Comparison of ENCODE assay signal across 20 cellular contexts in genomic region chr11:94849836-94850235, GRCh38.
DNase-seq lines count a peak whose midpoint lies in the region; ATAC-seq and TF ChIP-seq lines count a peak whose summit lies in the region.
"Had no signal": no experiment of that assay in that cellular context is flagged by ENCODE, and none has a peak within 500 bp of the region (broad histone marks: within the 10 kb centered on the region; RNA-seq: fewer than 3 reads in every experiment).

No MANE protein-coding gene starts in this region.

- intact Hi-C loops in left cardiac atrium (cut with DNase I) (no loop called here), cardiac septum (cut with DNase I) (no loop called here), tibial artery (cut with DNase I; ENCODE audit: low total_unique reads) (no loop called here)

- H3K4me3 Mint-ChIP-seq in type B pancreatic cell = no peak overlapping the region
- H3K4me3 Mint-ChIP-seq: CD8-positive, alpha-beta memory T cell; stimulated activated naive CD8-positive, alpha-beta T cell treated with anti-CD3 and anti-CD28 coated beads, Interleukin-15, Interleukin-2, amounts not matched to agents 100 ng/mL and 50 ng/mL, for 24 hours had no signal

- H3K4me1 Mint-ChIP-seq in type B pancreatic cell (ENCODE audit: unreplicated experiment) = no peaks in the 10 kb centered on the region
- H3K4me1 Mint-ChIP-seq: CD8-positive, alpha-beta memory T cell had no signal

- H3K9me3 Mint-ChIP-seq in type B pancreatic cell = no peaks in the 10 kb centered on the region
- H3K9me3 Mint-ChIP-seq: CD8-positive, alpha-beta memory T cell; stimulated activated naive CD8-positive, alpha-beta T cell treated with anti-CD3 and anti-CD28 coated beads, Interleukin-15, Interleukin-2, amounts not matched to agents 100 ng/mL and 50 ng/mL, for 24 hours had no signal

- H3K27ac Mint-ChIP-seq in type B pancreatic cell = peak overlapping the region; percentile 77
- H3K27ac Mint-ChIP-seq: stimulated activated naive CD8-positive, alpha-beta T cell treated with anti-CD3 and anti-CD28 coated beads, Interleukin-15, Interleukin-2, amounts not matched to agents 100 ng/mL and 50 ng/mL, for 24 hours had no signal

- no peaks in the 10 kb centered on the region for H3K27me3 ChIP-seq in tibial artery
- H3K27me3 ChIP-seq: heart left ventricle, MG63, SJSA1 had no signal

- DNase-seq in left cardiac atrium (peak; percentile 40), cardiac septum (ENCODE audit: low spot score) (no peak), fibroblast of the aortic adventitia (ENCODE audit: low read depth) (peak; percentile 77), type B pancreatic cell (ENCODE audit: extremely low spot score, unreplicated experiment) (no peak), DMS114 treated with DMSO at 0.1 percent for 48 hours (lab: John Stamatoyannopoulos, UW; ENCODE audit: unreplicated experiment) (no peak), DMS53 treated with DMSO at 0.1 percent for 48 hours (lab: John Stamatoyannopoulos, UW; ENCODE audit: unreplicated experiment) (no peak), tibial artery (no peak)
- DNase-seq: activated CD4-positive, alpha-beta T cell treated with anti-CD3 and anti-CD28 coated beads for 48 hours; activated CD8-positive, alpha-beta memory T cell treated with anti-CD3 and anti-CD28 coated beads, Interleukin-2, amount 50 U/mL, for 48 hours; activated gamma-delta T cell; CD8-positive, alpha-beta memory T cell; cortex of kidney; MG63; NCI-H1930; NCI-H510A treated with DMSO at 0.1 percent for 48 hours had no signal

- no peak overlapping the region for H3K27ac ChIP-seq in tibial artery
- H3K27ac ChIP-seq: heart left ventricle, SJSA1 had no signal

- H3K9me3 ChIP-seq in tibial artery = no peaks in the 10 kb centered on the region
- H3K9me3 ChIP-seq: heart left ventricle, MG63, SJSA1 had no signal

- TF ChIP-seq CTCF in fibroblast of the aortic adventitia (IDR thresholded peaks at IDR 0.05; ENCODE audit: insufficient read depth, low read length) (no peak), type B pancreatic cell (conservative IDR thresholded peaks at IDR 0.05) (no peak), tibial artery (IDR thresholded peaks at IDR 0.05) (no peak)

- peaks cover 54% of the 10 kb centered on the region for H3K36me3 Mint-ChIP-seq in type B pancreatic cell
- H3K36me3 Mint-ChIP-seq: CD8-positive, alpha-beta memory T cell had no signal

- H3K36me3 ChIP-seq in tibial artery = peaks cover 12 to 39% (median 35%) of the 10 kb centered on the region in 3 donors
- H3K36me3 ChIP-seq: SJSA1 had no signal

- H3K4me1 ChIP-seq in tibial artery = peaks cover 0 to 16% (median 12%) of the 10 kb centered on the region in 4 donors

- H3K4me3 ChIP-seq in fibroblast of the aortic adventitia (ENCODE audit: low read depth, low read length) = no peak overlapping the region
- H3K4me3 ChIP-seq in tibial artery = no peak overlapping the region
- H3K4me3 ChIP-seq: heart left ventricle, MG63, SJSA1 had no signal

- no peaks in the 10 kb centered on the region for H3K27me3 Mint-ChIP-seq in type B pancreatic cell
- H3K27me3 Mint-ChIP-seq: stimulated activated naive CD8-positive, alpha-beta T cell treated with anti-CD3 and anti-CD28 coated beads, Interleukin-15, Interleukin-2, amounts not matched to agents 100 ng/mL and 50 ng/mL, for 24 hours had no signal

- no peak for ATAC-seq in left cardiac atrium
- peak; percentile 51; the same call in 2 of the 3 replicates for ATAC-seq in SK-N-SH treated with all-trans-retinoic acid at 6 μM for 48 hours
- ATAC-seq: HepG2 had no signal

TF ChIP-seq in SK-N-SH treated with all-trans-retinoic acid at 6 μM for 48 hours, 23 proteins besides CTCF, POLR2A, EP300 and RAD21:
- TF ChIP-seq, protein P1, sequence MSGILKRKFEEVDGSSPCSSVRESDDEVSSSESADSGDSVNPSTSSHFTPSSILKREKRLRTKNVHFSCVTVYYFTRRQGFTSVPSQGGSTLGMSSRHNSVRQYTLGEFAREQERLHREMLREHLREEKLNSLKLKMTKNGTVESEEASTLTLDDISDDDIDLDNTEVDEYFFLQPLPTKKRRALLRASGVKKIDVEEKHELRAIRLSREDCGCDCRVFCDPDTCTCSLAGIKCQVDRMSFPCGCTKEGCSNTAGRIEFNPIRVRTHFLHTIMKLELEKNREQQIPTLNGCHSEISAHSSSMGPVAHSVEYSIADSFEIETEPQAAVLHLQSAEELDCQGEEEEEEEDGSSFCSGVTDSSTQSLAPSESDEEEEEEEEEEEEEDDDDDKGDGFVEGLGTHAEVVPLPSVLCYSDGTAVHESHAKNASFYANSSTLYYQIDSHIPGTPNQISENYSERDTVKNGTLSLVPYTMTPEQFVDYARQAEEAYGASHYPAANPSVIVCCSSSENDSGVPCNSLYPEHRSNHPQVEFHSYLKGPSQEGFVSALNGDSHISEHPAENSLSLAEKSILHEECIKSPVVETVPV (CRISPR knock-in tag; IDR thresholded peaks at IDR 0.05) = no peak
- no peak for TF ChIP-seq RARB (CRISPR knock-in tag; IDR thresholded peaks at IDR 0.05)
- TF ChIP-seq SNAI2 (CRISPR knock-in tag; IDR thresholded peaks at IDR 0.05) = no peak
- no peak for TF ChIP-seq ARNTL (CRISPR knock-in tag; IDR thresholded peaks at IDR 0.05; ENCODE audit: borderline replicate concordance, low read depth)
- no peak for TF ChIP-seq ZNF70 (CRISPR knock-in tag; IDR thresholded peaks at IDR 0.05)
- no peak for TF ChIP-seq ZNF565 (CRISPR knock-in tag; conservative IDR thresholded peaks at IDR 0.05; ENCODE audit: low read depth)

Comparison
In these comparisons a context has a peak if more than half of its experiments do, and no peak if none do; other contexts are left out.
1. DNase-seq: peak in left cardiac atrium (single experiment) and fibroblast of the aortic adventitia (single experiment); none in cardiac septum (single experiment), type B pancreatic cell (single experiment), DMS114 treated with DMSO at 0.1 percent for 48 hours (single experiment), DMS53 treated with DMSO at 0.1 percent for 48 hours (single experiment) and tibial artery (0 of 2).